14 cellular contexts compared by ENCODE assay signal in genomic region chr6:111763381-111763780, GRCh38.
A peak's percentile ranks its signal among the peaks of the same experiment; 100 is the strongest.
DNase-seq lines count a peak whose midpoint lies in the region; ATAC-seq, FAIRE-seq and TF ChIP-seq lines count a peak whose summit lies in the region.
"Had no signal": no experiment of that assay in that cellular context is flagged by ENCODE, and none has a peak within 500 bp of the region (broad histone marks: within the 10 kb centered on the region; RNA-seq: fewer than 3 reads in every experiment).

No MANE protein-coding gene starts in this region.

- no peak for DNase-seq in activated CD4-positive, alpha-beta T cell treated with anti-CD3 and anti-CD28 coated beads for 36 hours
- no peak for DNase-seq in activated CD4-positive, alpha-beta T cell treated with anti-CD3 and anti-CD28 coated beads, Interleukin-2, amount 50 U/mL, for 1 hour
- DNase-seq in Karpas-422 (no peak), astrocyte (ENCODE audit: low read depth) (peak; percentile 38)
- no peak for DNase-seq in natural killer cell treated with Interleukin-12 subunit alpha and Interleukin-12 subunit beta and Interleukin-15 and Interleukin-18, amount 100 ng/mL, for 72 hours (ENCODE audit: low spot score)
- DNase-seq in central memory CD4-positive, alpha-beta T cell, result no peak
- DNase-seq: activated CD4-positive, alpha-beta T cell treated with anti-CD3 and anti-CD28 coated beads, Interleukin-2, amount 10 ng/mL, durations not matched to agents 7 days and 5 days; MM.1S; stomach had no signal

- H3K4me1 Mint-ChIP-seq in activated CD4-positive, alpha-beta T cell treated with anti-CD3 and anti-CD28 coated beads for 36 hours, result peaks cover 98% of the 10 kb centered on the region
- peaks cover 94% of the 10 kb centered on the region for H3K4me1 Mint-ChIP-seq in astrocyte (ENCODE audit: low read depth, unreplicated experiment)
- H3K4me1 Mint-ChIP-seq in natural killer cell treated with Interleukin-12 subunit alpha and Interleukin-12 subunit beta and Interleukin-15 and Interleukin-18, amount 100 ng/mL, for 72 hours (ENCODE audit: low read depth in 2 of 2), result peaks cover 88 to 100% of the 10 kb centered on the region in 2 donors

- H3K4me3 ChIP-seq in Karpas-422 (ENCODE audit: low read length) (peak overlapping the region; percentile 17), astrocyte (ENCODE audit: insufficient read depth, low read depth, low read length) (no peak overlapping the region)
- H3K4me3 ChIP-seq: esophagus muscularis mucosa, stomach, vagina had no signal

- peak overlapping the region; percentile 67 for H3K9ac ChIP-seq in Karpas-422 (ENCODE audit: low read length)
- no peak overlapping the region for H3K9ac ChIP-seq in astrocyte (ENCODE audit: low read length)

- H3K27ac Mint-ChIP-seq in activated CD4-positive, alpha-beta T cell treated with anti-CD3 and anti-CD28 coated beads for 36 hours, result peak overlapping the region; percentile 96
- no peak overlapping the region for H3K27ac Mint-ChIP-seq in astrocyte (ENCODE audit: unreplicated experiment)
- H3K27ac Mint-ChIP-seq in natural killer cell treated with Interleukin-12 subunit alpha and Interleukin-12 subunit beta and Interleukin-15 and Interleukin-18, amount 100 ng/mL, for 72 hours, result peak overlapping the region in 1 of 2 donors; percentile 99

- no peaks in the 10 kb centered on the region for H3K9me3 Mint-ChIP-seq in activated CD4-positive, alpha-beta T cell treated with anti-CD3 and anti-CD28 coated beads for 36 hours (ENCODE audit: low read depth)
- H3K9me3 Mint-ChIP-seq in astrocyte (ENCODE audit: unreplicated experiment), result no peaks in the 10 kb centered on the region
- H3K9me3 Mint-ChIP-seq in natural killer cell treated with Interleukin-12 subunit alpha and Interleukin-12 subunit beta and Interleukin-15 and Interleukin-18, amount 100 ng/mL, for 72 hours, result no peaks in the 10 kb centered on the region

- H4K20me1 ChIP-seq in Karpas-422 (ENCODE audit: insufficient read depth, low read depth, low read length) (no peaks in the 10 kb centered on the region), astrocyte (ENCODE audit: insufficient read depth, low read length) (peaks cover 3% of the 10 kb centered on the region)

- intact Hi-C loops in activated CD4-positive, alpha-beta T cell treated with anti-CD3 and anti-CD28 coated beads for 36 hours (cut with DNase I, micrococcal nuclease), result loop anchor here in 1 of 2 experiments (5.0 to 10.0 kb wide), 3 partner anchors 51 to 279 kb away; partner anchors contain the start of gene REV3L

- H3K36me3 Mint-ChIP-seq in activated CD4-positive, alpha-beta T cell treated with anti-CD3 and anti-CD28 coated beads for 36 hours (ENCODE audit: low read depth), result peaks cover 51% of the 10 kb centered on the region
- peaks cover 20% of the 10 kb centered on the region for H3K36me3 Mint-ChIP-seq in astrocyte (ENCODE audit: low read depth, unreplicated experiment)
- peaks cover 6% of the 10 kb centered on the region for H3K36me3 Mint-ChIP-seq in natural killer cell treated with Interleukin-12 subunit alpha and Interleukin-12 subunit beta and Interleukin-15 and Interleukin-18, amount 100 ng/mL, for 72 hours

- H3K27me3 ChIP-seq in Karpas-422 (ENCODE audit: low read length) (no peaks in the 10 kb centered on the region), astrocyte (ENCODE audit: insufficient read depth, low read length) (no peaks in the 10 kb centered on the region)
- H3K27me3 ChIP-seq: esophagus muscularis mucosa, stomach, vagina had no signal

- H3K4me3 Mint-ChIP-seq in activated CD4-positive, alpha-beta T cell treated with anti-CD3 and anti-CD28 coated beads for 36 hours, result peak overlapping the region; percentile 23
- no peak overlapping the region for H3K4me3 Mint-ChIP-seq in astrocyte (ENCODE audit: unreplicated experiment)
- H3K4me3 Mint-ChIP-seq in natural killer cell treated with Interleukin-12 subunit alpha and Interleukin-12 subunit beta and Interleukin-15 and Interleukin-18, amount 100 ng/mL, for 72 hours, result peak overlapping the region; percentile 90

- H3K4me2 ChIP-seq in Karpas-422 (ENCODE audit: low read depth, low read length, poor library complexity, severe bottlenecking), result peak overlapping the region; percentile 71
- peak overlapping the region; percentile 31 for H3K4me2 ChIP-seq in astrocyte (ENCODE audit: low read length)

- H3K4me1 ChIP-seq in Karpas-422 (ENCODE audit: low read length) (peaks cover 100% of the 10 kb centered on the region), astrocyte (ENCODE audit: insufficient read depth, low read length) (peaks cover 53% of the 10 kb centered on the region)

- H3K9me3 ChIP-seq in Karpas-422 (ENCODE audit: low read length), result no peaks in the 10 kb centered on the region
- no peaks in the 10 kb centered on the region for H3K9me3 ChIP-seq in astrocyte (ENCODE audit: insufficient read depth, low read depth, low read length)
- H3K9me3 ChIP-seq: esophagus muscularis mucosa, stomach, vagina had no signal

- no peak for TF ChIP-seq CTCF in astrocyte (IDR thresholded peaks at IDR 0.05; ENCODE audit: insufficient read depth, low read depth, low read length)

- no peaks in the 10 kb centered on the region for H3K27me3 Mint-ChIP-seq in activated CD4-positive, alpha-beta T cell treated with anti-CD3 and anti-CD28 coated beads for 36 hours
- H3K27me3 Mint-ChIP-seq in astrocyte (ENCODE audit: low read depth, unreplicated experiment), result no peaks in the 10 kb centered on the region
- no peaks in the 10 kb centered on the region for H3K27me3 Mint-ChIP-seq in natural killer cell treated with Interleukin-12 subunit alpha and Interleukin-12 subunit beta and Interleukin-15 and Interleukin-18, amount 100 ng/mL, for 72 hours
- H3K27me3 Mint-ChIP-seq: activated CD4-positive, alpha-beta T cell treated with anti-CD3 and anti-CD28 coated beads, Interleukin-2, amount 10 ng/mL, durations not matched to agents 7 days and 5 days had no signal

- no peak for FAIRE-seq in astrocyte (lab: Jason Lieb, UNC)
- FAIRE-seq: colon had no signal

- CTCF ChIA-PET in activated CD4-positive, alpha-beta T cell treated with anti-CD3 and anti-CD28 coated beads for 36 hours (lab: Charles Lee), result interaction anchor here (0.7 to 3.4 kb wide), 11 partner anchors 10 to 280 kb away, joined by 3 to 18 read pairs (median 7); partner anchors contain the start of gene FYN

- H3K36me3 ChIP-seq in Karpas-422 (ENCODE audit: insufficient read depth, low read length) (no peaks in the 10 kb centered on the region), astrocyte (ENCODE audit: insufficient read depth, low read length) (peaks cover 4% of the 10 kb centered on the region)
- H3K36me3 ChIP-seq: esophagus muscularis mucosa, stomach, vagina had no signal

- H2AFZ ChIP-seq in Karpas-422 (ENCODE audit: low read length) (no peak overlapping the region), astrocyte (ENCODE audit: low read depth, low read length) (no peak overlapping the region)

- ATAC-seq in activated CD4-positive, alpha-beta T cell treated with anti-CD3 and anti-CD28 coated beads for 36 hours, result no peak
- no peak for ATAC-seq in natural killer cell treated with Interleukin-12 subunit alpha and Interleukin-12 subunit beta and Interleukin-15 and Interleukin-18, amount 100 ng/mL, for 72 hours
- ATAC-seq in GM21619 (IDR thresholded peaks at IDR 0.05; ENCODE audit: unreplicated experiment) (no peak), GM21447 (IDR thresholded peaks at IDR 0.05; ENCODE audit: unreplicated experiment) (no peak)

- POLR2A ChIA-PET in activated CD4-positive, alpha-beta T cell treated with anti-CD3 and anti-CD28 coated beads for 36 hours (lab: Charles Lee), result interaction anchor here (0.5 to 2.8 kb wide), 5 partner anchors 40 to 82 kb away, joined by 3 to 15 read pairs (median 10); no protein-coding TSS in a partner anchor

- H3K27ac ChIP-seq in Karpas-422 (ENCODE audit: low read length), result peak overlapping the region; percentile 96
- H3K27ac ChIP-seq in astrocyte (ENCODE audit: low read depth, low read length), result peak overlapping the region; percentile 45
- H3K27ac ChIP-seq: esophagus muscularis mucosa had no signal

- H3K9me2 ChIP-seq in Karpas-422 (replicated peaks; ENCODE audit: insufficient read depth, low read length), result no peaks in the 10 kb centered on the region

- H3K79me2 ChIP-seq in Karpas-422 (ENCODE audit: low read length) (peaks cover 79% of the 10 kb centered on the region), astrocyte (ENCODE audit: insufficient read depth, low read length) (peaks cover 30% of the 10 kb centered on the region)
